Comparison of ENCODE assay signal across 35 cellular contexts in the genomic region with DNA sequence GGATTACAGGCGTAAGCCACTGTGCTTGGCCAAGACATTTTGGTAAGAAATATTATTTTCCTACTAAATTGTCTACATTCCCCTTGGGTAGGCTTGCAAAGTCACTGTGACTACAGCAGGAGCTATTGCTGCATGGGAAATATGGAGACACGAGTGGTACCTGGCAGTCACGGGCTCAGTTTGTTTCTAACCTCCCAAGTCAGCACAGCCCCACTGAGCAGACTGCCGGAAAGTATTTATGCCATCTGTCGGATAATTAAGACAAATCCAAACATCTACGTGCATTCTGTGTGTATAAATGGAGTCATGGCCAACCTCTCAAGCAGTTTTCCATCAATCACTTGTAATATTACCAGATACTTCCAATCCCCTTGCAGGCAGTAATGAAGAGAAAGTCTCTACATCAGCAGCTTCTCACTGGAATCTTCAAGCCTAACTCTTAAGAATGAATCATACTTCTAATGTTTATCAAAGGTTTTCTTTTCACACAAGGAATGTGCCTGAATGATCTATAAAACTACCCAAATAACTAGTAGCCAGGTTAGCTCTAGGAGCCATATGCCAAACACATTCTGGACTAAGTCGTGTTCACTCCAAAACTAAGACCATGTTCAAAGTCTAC. TPM values are rescaled to one million over a fixed set of nuclear protein-coding genes. Genes with fewer than 3 reads are reported as not detected.
A peak's percentile ranks its signal among the peaks of the same experiment; 100 is the strongest.
DNase-seq lines count a peak whose midpoint lies in the region; ATAC-seq, FAIRE-seq and TF ChIP-seq lines count a peak whose summit lies in the region.
"Had no signal": no experiment of that assay in that cellular context is flagged by ENCODE, and none has a peak within 500 bp of the region (broad histone marks: within the 10 kb centered on the region; RNA-seq: fewer than 3 reads in every experiment).

No MANE protein-coding gene starts in this region.

- intact Hi-C loops in Right ventricle myocardium inferior (cut with DNase I) (loop anchor here (10.0 kb wide), 1 partner anchor 1578 kb away; no protein-coding TSS in a partner anchor), psoas muscle (cut with DNase I) (loop anchor here in 1 of 2 donors (5.0 kb wide), 1 partner anchor 701 kb away; no protein-coding TSS in a partner anchor), kidney (cut with DNase I) (no loop called here)

- H3K9me3 Mint-ChIP-seq in brain, result no peaks in the 10 kb centered on the region
- H3K9me3 Mint-ChIP-seq: activated naive CD8-positive, alpha-beta T cell treated with anti-CD3 and anti-CD28 coated beads, Interleukin-2, amount 10 ng/mL, durations not matched to agents 7 days and 5 days; CD8-positive, alpha-beta T cell; central memory CD8-positive, alpha-beta T cell; naive thymus-derived CD8-positive, alpha-beta T cell; T-helper 2 cell treated with Interferon-gamma antibody and Interleukin-4, amounts not matched to agents 5 μg/mL and 100 μg/mL, for 36 hours had no signal

- TF ChIP-seq CTCF in cardiac muscle cell (IDR thresholded peaks at IDR 0.05; ENCODE audit: low read depth, low read length), result no peak
- TF ChIP-seq CTCF in brain (conservative IDR thresholded peaks at IDR 0.05), result no peak
- no peak for TF ChIP-seq CTCF in psoas muscle (IDR thresholded peaks at IDR 0.05)
- TF ChIP-seq CTCF in kidney (IDR thresholded peaks at IDR 0.05; ENCODE audit: borderline replicate concordance, extremely low read depth, insufficient read depth), result no peak

- no peak for DNase-seq in cardiac muscle cell (ENCODE audit: low read depth in 1 of 2, low spot score in 1 of 2)
- DNase-seq in Right ventricle myocardium inferior (ENCODE audit: missing footprints), result no peak
- DNase-seq in NCI-H82 (lab: John Stamatoyannopoulos, UW), result peak; percentile 86
- no peak for DNase-seq in psoas muscle
- DNase-seq in COR-L47 (lab: John Stamatoyannopoulos, UW), result no peak
- no peak for DNase-seq in kidney
- no peak for DNase-seq in H54 (ENCODE audit: insufficient read length, low spot score)
- DNase-seq: activated CD4-positive, alpha-beta T cell treated with anti-CD3 and anti-CD28 coated beads for 36 hours; activated CD8-positive, alpha-beta memory T cell treated with anti-CD3 and anti-CD28 coated beads for 24 hours; activated effector memory CD4-positive, alpha-beta T cell treated with Interleukin-2 at 50 U/mL for 16 hours; activated naive CD8-positive, alpha-beta T cell treated with anti-CD3 and anti-CD28 coated beads, Interleukin-2, amount 10 ng/mL, durations not matched to agents 7 days and 5 days; activated T-cell treated with anti-CD3 and anti-CD28 coated beads for 4 hours; CD8-positive, alpha-beta T cell; dorsolateral prefrontal cortex; esophagus squamous epithelium; foreskin melanocyte; left cardiac atrium; naive thymus-derived CD8-positive, alpha-beta T cell; NCI-H1048; NCI-H187; NCI-H510A treated with DMSO at 0.1 percent for 48 hours; nucleus accumbens; SIG-M5; sigmoid colon; stimulated activated CD4-positive, alpha-beta T cell treated with anti-CD3 and anti-CD28 coated beads, Interleukin-12 subunit alpha, Interleukin-12 subunit beta, amount 100 ng/mL, for 4 hours; stimulated activated CD4-positive, alpha-beta T cell treated with anti-CD3 and anti-CD28 coated beads, Interleukin-2, amount 100 ng/mL, for 48 hours; transverse colon had no signal

- no peak overlapping the region for H3K4me3 Mint-ChIP-seq in brain
- H3K4me3 Mint-ChIP-seq: activated CD4-positive, alpha-beta T cell treated with anti-CD3 and anti-CD28 coated beads for 36 hours; activated naive CD8-positive, alpha-beta T cell treated with anti-CD3 and anti-CD28 coated beads, Interleukin-2, amount 10 ng/mL, durations not matched to agents 7 days and 5 days; CD8-positive, alpha-beta T cell; central memory CD8-positive, alpha-beta T cell; naive thymus-derived CD8-positive, alpha-beta T cell; T-helper 2 cell treated with Interferon-gamma antibody and Interleukin-4, amounts not matched to agents 5 μg/mL and 100 μg/mL, for 36 hours had no signal

- H3K9me3 ChIP-seq in cardiac muscle cell (ENCODE audit: low read depth) (no peaks in the 10 kb centered on the region), psoas muscle (no peaks in the 10 kb centered on the region), kidney (ENCODE audit: control insufficient read depth in 1 of 2, low read length in 2 of 2) (no peaks in the 10 kb centered on the region)
- H3K9me3 ChIP-seq: ascending aorta, esophagus squamous epithelium, prostate gland, sigmoid colon, transverse colon had no signal

- H3K27me3 ChIP-seq in cardiac muscle cell (no peaks in the 10 kb centered on the region), psoas muscle (ENCODE audit: insufficient read depth in 3 of 3, low read length in 2 of 3) (no peaks in the 10 kb centered on the region)
- H3K27me3 ChIP-seq: ascending aorta, dorsolateral prefrontal cortex, esophagus squamous epithelium, sigmoid colon, transverse colon had no signal

- H3K27ac Mint-ChIP-seq in brain, result peak overlapping the region in 4 of 5 experiments; percentile 3 to 35 (median 18)
- H3K27ac Mint-ChIP-seq: activated CD4-positive, alpha-beta T cell treated with anti-CD3 and anti-CD28 coated beads for 36 hours; activated naive CD8-positive, alpha-beta T cell treated with anti-CD3 and anti-CD28 coated beads, Interleukin-2, amount 10 ng/mL, durations not matched to agents 7 days and 5 days; T-helper 2 cell treated with Interferon-gamma antibody and Interleukin-4, amounts not matched to agents 5 μg/mL and 100 μg/mL, for 36 hours had no signal

- H3K36me3 Mint-ChIP-seq in brain, result peaks cover 34% of the 10 kb centered on the region

- WGBS in psoas muscle, 3 donors, result 64 to 73% (median 64%) methylated on average over 7 of the region's 7 CpGs

- no peak overlapping the region for H3K9ac ChIP-seq in kidney (ENCODE audit: low read length in 2 of 2)

- TF ChIP-seq POLR2A in H54 (IDR thresholded peaks at IDR 0.05; ENCODE audit: low read depth, low read length), result no peak

- peaks cover 4% of the 10 kb centered on the region for H3K4me1 Mint-ChIP-seq in brain
- H3K4me1 Mint-ChIP-seq: activated CD4-positive, alpha-beta T cell treated with anti-CD3 and anti-CD28 coated beads for 36 hours had no signal

- H3K4me1 ChIP-seq in cardiac muscle cell (ENCODE audit: low read depth) (no peaks in the 10 kb centered on the region), psoas muscle (peaks cover 20% of the 10 kb centered on the region), kidney (ENCODE audit: control insufficient read depth in 1 of 2, insufficient read depth in 1 of 2, low read depth in 1 of 2, low read length in 2 of 2) (peaks cover 0 to 2% of the 10 kb centered on the region in 2 donors)
- H3K4me1 ChIP-seq: ascending aorta, esophagus squamous epithelium, prostate gland, sigmoid colon, transverse colon had no signal

- FAIRE-seq in kidney (lab: Jason Lieb, UNC), result no peak
- FAIRE-seq in H54 (lab: Jason Lieb, UNC), result no peak
- FAIRE-seq: GM12892 had no signal

- H3K4me3 ChIP-seq in cardiac muscle cell (no peak overlapping the region), psoas muscle (no peak overlapping the region), kidney (ENCODE audit: low read length in 2 of 2) (no peak overlapping the region)
- H3K4me3 ChIP-seq: ascending aorta, dorsolateral prefrontal cortex, esophagus squamous epithelium, lung, prostate gland, sigmoid colon, transverse colon had no signal

- peaks cover 49% of the 10 kb centered on the region for H3K36me3 ChIP-seq in cardiac muscle cell
- H3K36me3 ChIP-seq in psoas muscle (ENCODE audit: insufficient read depth in 1 of 2, low read depth in 1 of 2), result peaks cover 10 to 69% of the 10 kb centered on the region in 2 donors
- H3K36me3 ChIP-seq in kidney (ENCODE audit: control insufficient read depth in 1 of 2, insufficient read depth in 2 of 2, low read length in 2 of 2), result peaks cover 33 to 45% of the 10 kb centered on the region in 2 donors

- ATAC-seq in Right ventricle myocardium inferior (no peak), psoas muscle (peak in 1 of 4 donors; percentile 15)
- ATAC-seq: activated CD4-positive, alpha-beta T cell treated with anti-CD3 and anti-CD28 coated beads for 36 hours; CD8-positive, alpha-beta T cell; left cardiac atrium; naive thymus-derived CD8-positive, alpha-beta T cell; Panc1 had no signal

- H3K27me3 Mint-ChIP-seq in brain, result no peaks in the 10 kb centered on the region
- H3K27me3 Mint-ChIP-seq: activated CD4-positive, alpha-beta T cell treated with anti-CD3 and anti-CD28 coated beads for 36 hours; activated naive CD8-positive, alpha-beta T cell treated with anti-CD3 and anti-CD28 coated beads, Interleukin-2, amount 10 ng/mL, durations not matched to agents 7 days and 5 days; central memory CD8-positive, alpha-beta T cell; naive thymus-derived CD8-positive, alpha-beta T cell had no signal

- H3K27ac ChIP-seq in cardiac muscle cell (peak overlapping the region; percentile 48), psoas muscle (peak overlapping the region; percentile 44), kidney (ENCODE audit: low read depth in 2 of 2, low read length in 2 of 2) (no peak overlapping the region)
- H3K27ac ChIP-seq: ascending aorta, dorsolateral prefrontal cortex, esophagus squamous epithelium, prostate gland, sigmoid colon, transverse colon had no signal

RNA-seq across cellular contexts. Expression of a gene that starts 20.1 kb away (rescaled TPM):
- 162 and 300 TPM in 2 replicates for total RNA-seq in cardiac muscle cell
- polyA plus RNA-seq in cardiac muscle cell, result 451 and 499 TPM in 2 replicates
- total RNA-seq in Right ventricle myocardium inferior, result 152 TPM
- polyA plus RNA-seq in brain (ENCODE audit: insufficient read depth, low read depth, low replicate concordance), result 419 TPM
- 100 to 1,000 TPM; 139 to 246 (median 194) TPM for total RNA-seq in psoas muscle
- 100 to 1,000 TPM; 280 to 367 (median 361) TPM for polyA plus RNA-seq in psoas muscle
- total RNA-seq in kidney, result 132 TPM
- 309 TPM for polyA plus RNA-seq in kidney (ENCODE audit: insufficient read depth, low read depth, low replicate concordance)

RNA-seq across cellular contexts. Expression of a gene that starts 21.2 kb away (rescaled TPM):
- total RNA-seq in cardiac muscle cell, result 17.6 and 27.5 TPM in 2 replicates
- polyA plus RNA-seq in cardiac muscle cell, result 24.6 and 27.3 TPM in 2 replicates
- total RNA-seq in Right ventricle myocardium inferior, result 8.7 TPM
- polyA plus RNA-seq in brain (ENCODE audit: insufficient read depth, low read depth, low replicate concordance), result 17.1 TPM
- 10 to 100 TPM in 1 of 4 donors, 1 to 10 TPM in 3; 6.9 to 12.0 (median 8.0) TPM for total RNA-seq in psoas muscle
- 10 to 100 TPM in 1 of 3 donors, 1 to 10 TPM in 2; 8.3 to 20.0 (median 9.6) TPM for polyA plus RNA-seq in psoas muscle
- 16.7 TPM for total RNA-seq in kidney
- polyA plus RNA-seq in kidney (ENCODE audit: insufficient read depth, low read depth, low replicate concordance), result 11.1 TPM

RNA-seq across cellular contexts. Expression of a gene that starts 51.5 kb away (rescaled TPM):
- 101 and 119 TPM in 2 replicates for total RNA-seq in cardiac muscle cell
- polyA plus RNA-seq in cardiac muscle cell, result 75.7 and 81.5 TPM in 2 replicates
- total RNA-seq in Right ventricle myocardium inferior, result 28.1 TPM
- 65.9 TPM for polyA plus RNA-seq in brain (ENCODE audit: insufficient read depth, low read depth, low replicate concordance)
- 10 to 100 TPM; 36.5 to 51.6 (median 49.4) TPM for total RNA-seq in psoas muscle
- 100 to 1,000 TPM in 2 of 3 donors, 10 to 100 TPM in 1; 52.7 to 112 (median 104) TPM for polyA plus RNA-seq in psoas muscle
- total RNA-seq in kidney, result 49.8 TPM
- polyA plus RNA-seq in kidney (ENCODE audit: insufficient read depth, low read depth, low replicate concordance), result 56.7 TPM

Comparison
In these comparisons a context has a peak if more than half of its experiments do, and no peak if none do; other contexts are left out.
1. H3K27ac ChIP-seq: peak in cardiac muscle cell (single experiment) and psoas muscle (single experiment); none in kidney (0 of 2).